Comparison of ENCODE assay signal across 36 cellular contexts in genomic region chr12:26489908-26490307, GRCh38.
"Had no signal": no experiment of that assay in that cellular context is flagged by ENCODE, and none has a peak within 500 bp of the region (broad histone marks: within the 10 kb centered on the region; RNA-seq: fewer than 3 reads in every experiment).

No MANE protein-coding gene starts in this region.

- H3K27ac ChIP-seq: adrenal gland, body of pancreas, brain microvascular endothelial cell, breast epithelium, VCaP had no signal

- H3K9me3 ChIP-seq: adrenal gland, body of pancreas, breast epithelium had no signal

- H3K4me1 ChIP-seq: breast epithelium had no signal

- ATAC-seq: activated CD8-positive, alpha-beta T cell treated with anti-CD3 and anti-CD28 coated beads for 36 hours; activated naive CD4-positive, alpha-beta T cell treated with anti-CD3 and anti-CD28 coated beads, Interleukin-2, amount 50 U/mL, for 72 hours; activated T-helper 17 cell treated with anti-CD3 and anti-CD28 coated beads, Interleukin-2, amount 50 U/mL, for 72 hours; body of pancreas had no signal

- H3K4me3 ChIP-seq: adrenal gland, body of pancreas, breast epithelium had no signal

- H3K4me3 Mint-ChIP-seq: activated B cell treated with CpG ODN at 0.5 μM for 24 hours; activated CD4-positive, alpha-beta memory T cell treated with anti-CD3 and anti-CD28 coated beads for 36 hours; activated CD4-positive, alpha-beta T cell treated with anti-CD3 and anti-CD28 coated beads, Interleukin-2, amount 10 ng/mL, durations not matched to agents 24 days and 14 days; activated CD8-positive, alpha-beta T cell treated with anti-CD3 and anti-CD28 coated beads for 36 hours; activated naive CD4-positive, alpha-beta T cell treated with anti-CD3 and anti-CD28 coated beads for 36 hours; activated naive CD8-positive, alpha-beta T cell treated with anti-CD3 and anti-CD28 coated beads for 36 hours; activated T-cell treated with anti-CD3 and anti-CD28 coated beads, Interleukin-2, amount 50 U/mL, for 24 hours; activated T-helper 1 cell treated with anti-CD3 and anti-CD28 coated beads, Interleukin-12 subunit alpha, Interleukin-12 subunit beta, Interleukin-2, Interleukin-4 antibody, amounts not matched to agents 30 ng/mL and 10 ng/mL and 1 ng/mL, durations not matched to agents 14 hours and 24 hours and 36 hours; activated T-helper 17 cell treated with anti-CD3 and anti-CD28 coated beads, Interleukin-2, amount 50 U/mL, for 72 hours; T-helper 1 cell treated with Interleukin-12 subunit alpha and Interleukin-12 subunit beta and Interleukin-4 antibody, amounts not matched to agents 30 μg/mL and 1 μg/mL, for 36 hours; T-helper 2 cell treated with Interferon-gamma antibody and Interleukin-4, amounts not matched to agents 5 μg/mL and 100 μg/mL, for 36 hours had no signal

- H3K4me1 Mint-ChIP-seq: activated B cell treated with CpG ODN at 0.5 μM for 24 hours; activated CD4-positive, alpha-beta T cell treated with anti-CD3 and anti-CD28 coated beads, Interleukin-2, amount 10 ng/mL, durations not matched to agents 24 days and 14 days; activated naive CD8-positive, alpha-beta T cell treated with anti-CD3 and anti-CD28 coated beads for 36 hours had no signal

- H3K36me3 ChIP-seq: brain microvascular endothelial cell had no signal

- DNase-seq: activated B cell treated with CpG ODN at 0.5 μM for 24 hours; activated CD4-positive, alpha-beta memory T cell treated with anti-CD3 and anti-CD28 coated beads for 36 hours; activated CD4-positive, alpha-beta T cell treated with anti-CD3 and anti-CD28 coated beads for 4 hours; activated CD4-positive, alpha-beta T cell treated with anti-CD3 and anti-CD28 coated beads, Interleukin-2, amount 10 ng/mL, durations not matched to agents 24 days and 14 days; activated CD4-positive, alpha-beta T cell treated with anti-CD3 and anti-CD28 coated beads, Interleukin-2, amount 50 U/mL, for 1 hour; activated CD4-positive, alpha-beta T cell treated with anti-CD3 and anti-CD28 coated beads, Interleukin-2, amount 50 U/mL, for 4 hours; activated CD4-positive, CD25-positive, alpha-beta regulatory T cell treated with anti-CD3 and anti-CD28 coated beads, Interleukin-2, amount 50 U/mL, for 72 hours; activated CD8-positive, alpha-beta memory T cell treated with anti-CD3 and anti-CD28 coated beads, Interleukin-2, amount 50 U/mL, for 4 hours; activated CD8-positive, alpha-beta T cell treated with anti-CD3 and anti-CD28 coated beads for 36 hours; activated effector memory CD4-positive, alpha-beta T cell treated with anti-CD3 and anti-CD28 coated beads, Interleukin-2, amount 50 U/mL, for 16 hours; activated gamma-delta T cell treated with Interleukin-2 at 50 U/mL for 16 hours; activated naive CD4-positive, alpha-beta T cell; activated naive CD4-positive, alpha-beta T cell treated with anti-CD3 and anti-CD28 coated beads for 36 hours; activated naive CD4-positive, alpha-beta T cell treated with anti-CD3 and anti-CD28 coated beads, Interleukin-2, amount 50 U/mL, for 16 hours; activated naive CD8-positive, alpha-beta T cell treated with anti-CD3 and anti-CD28 coated beads for 36 hours; activated T-cell treated with anti-CD3 and anti-CD28 coated beads for 4 hours; activated T-cell treated with anti-CD3 and anti-CD28 coated beads, Interleukin-2, amount 50 U/mL, for 24 hours; activated T-cell treated with anti-CD3 and anti-CD28 coated beads, Interleukin-2, amount 50 U/mL, for 48 hours; adrenal gland; amniotic stem cell; aorta; body of pancreas; brain microvascular endothelial cell; central memory CD4-positive, alpha-beta T cell; T-helper 2 cell; T-helper 9 cell had no signal

- H3K27me3 ChIP-seq: adrenal gland, body of pancreas, brain microvascular endothelial cell, breast epithelium had no signal

- H3K9me3 Mint-ChIP-seq: activated B cell treated with CpG ODN at 0.5 μM for 24 hours; activated CD4-positive, alpha-beta memory T cell treated with anti-CD3 and anti-CD28 coated beads for 36 hours; activated CD4-positive, alpha-beta T cell treated with anti-CD3 and anti-CD28 coated beads, Interleukin-2, amount 10 ng/mL, durations not matched to agents 24 days and 14 days; activated CD8-positive, alpha-beta T cell treated with anti-CD3 and anti-CD28 coated beads for 36 hours; activated naive CD4-positive, alpha-beta T cell treated with anti-CD3 and anti-CD28 coated beads for 36 hours; activated naive CD4-positive, alpha-beta T cell treated with anti-CD3 and anti-CD28 coated beads, Interleukin-2, amount 50 U/mL, for 72 hours; activated naive CD8-positive, alpha-beta T cell treated with anti-CD3 and anti-CD28 coated beads for 36 hours; activated T-cell treated with anti-CD3 and anti-CD28 coated beads, Interleukin-2, amount 50 U/mL, for 24 hours; activated T-helper 1 cell treated with anti-CD3 and anti-CD28 coated beads, Interleukin-12 subunit alpha, Interleukin-12 subunit beta, Interleukin-2, Interleukin-4 antibody, amounts not matched to agents 30 ng/mL and 10 ng/mL and 1 ng/mL, durations not matched to agents 14 hours and 24 hours and 36 hours; activated T-helper 17 cell treated with anti-CD3 and anti-CD28 coated beads, Interleukin-2, amount 50 U/mL, for 72 hours; T-helper 1 cell treated with Interleukin-12 subunit alpha and Interleukin-12 subunit beta and Interleukin-4 antibody, amounts not matched to agents 30 μg/mL and 1 μg/mL, for 36 hours; T-helper 2 cell treated with Interferon-gamma antibody and Interleukin-4, amounts not matched to agents 5 μg/mL and 100 μg/mL, for 36 hours had no signal

- H3K27ac Mint-ChIP-seq: activated B cell treated with CpG ODN at 0.5 μM for 24 hours; activated CD4-positive, alpha-beta memory T cell treated with anti-CD3 and anti-CD28 coated beads for 36 hours; activated CD4-positive, alpha-beta T cell treated with anti-CD3 and anti-CD28 coated beads, Interleukin-2, amount 10 ng/mL, durations not matched to agents 24 days and 14 days; activated CD8-positive, alpha-beta T cell treated with anti-CD3 and anti-CD28 coated beads for 36 hours; activated naive CD4-positive, alpha-beta T cell treated with anti-CD3 and anti-CD28 coated beads for 36 hours; activated naive CD8-positive, alpha-beta T cell treated with anti-CD3 and anti-CD28 coated beads for 36 hours; activated T-cell treated with anti-CD3 and anti-CD28 coated beads, Interleukin-2, amount 50 U/mL, for 24 hours; activated T-helper 1 cell treated with anti-CD3 and anti-CD28 coated beads, Interleukin-12 subunit alpha, Interleukin-12 subunit beta, Interleukin-2, Interleukin-4 antibody, amounts not matched to agents 30 ng/mL and 10 ng/mL and 1 ng/mL, durations not matched to agents 14 hours and 24 hours and 36 hours; activated T-helper 17 cell treated with anti-CD3 and anti-CD28 coated beads, Interleukin-2, amount 50 U/mL, for 72 hours; T-helper 1 cell treated with Interleukin-12 subunit alpha and Interleukin-12 subunit beta and Interleukin-4 antibody, amounts not matched to agents 30 μg/mL and 1 μg/mL, for 36 hours; T-helper 2 cell treated with Interferon-gamma antibody and Interleukin-4, amounts not matched to agents 5 μg/mL and 100 μg/mL, for 36 hours had no signal

- FAIRE-seq: astrocyte, colon, TTC549 had no signal

- H3K27me3 Mint-ChIP-seq: activated B cell treated with CpG ODN at 0.5 μM for 24 hours; activated CD4-positive, alpha-beta memory T cell treated with anti-CD3 and anti-CD28 coated beads for 36 hours; activated CD4-positive, alpha-beta T cell treated with anti-CD3 and anti-CD28 coated beads, Interleukin-2, amount 10 ng/mL, durations not matched to agents 24 days and 14 days; activated CD8-positive, alpha-beta T cell treated with anti-CD3 and anti-CD28 coated beads for 36 hours; activated naive CD8-positive, alpha-beta T cell treated with anti-CD3 and anti-CD28 coated beads for 36 hours; activated T-cell treated with anti-CD3 and anti-CD28 coated beads, Interleukin-2, amount 50 U/mL, for 24 hours; activated T-helper 17 cell treated with anti-CD3 and anti-CD28 coated beads, Interleukin-2, amount 50 U/mL, for 72 hours had no signal
